In genomic region chr9:127267793-127268507, GRCh38 we compare ENCODE assay signal across 19 cellular contexts. TPM values are rescaled to one million over a fixed set of nuclear protein-coding genes. Genes with fewer than 3 reads are reported as not detected.
A peak's percentile ranks its signal among the peaks of the same experiment; 100 is the strongest.
DNase-seq lines count a peak whose midpoint lies in the region; ATAC-seq and TF ChIP-seq lines count a peak whose summit lies in the region.
"Had no signal": no experiment of that assay in that cellular context is flagged by ENCODE, and none has a peak within 500 bp of the region (broad histone marks: within the 10 kb centered on the region; RNA-seq: fewer than 3 reads in every experiment).

No MANE protein-coding gene starts in this region.

- no peaks in the 10 kb centered on the region for H3K4me1 Mint-ChIP-seq in activated T-cell treated with anti-CD3 and anti-CD28 coated beads, Interleukin-2, amount 50 U/mL, for 72 hours (ENCODE audit: low read depth)

- no peak overlapping the region; the same call in 1 of the 2 replicates for H2AFZ ChIP-seq in OCI-LY7 (ENCODE audit: low read length)

- intact Hi-C loops in left ventricle myocardium superior (cut with micrococcal nuclease) = no loop called here
- intact Hi-C loops in left cardiac atrium (cut with DNase I) = no loop called here
- intact Hi-C loops in OCI-LY7 (cut with micrococcal nuclease; ENCODE audit: unreplicated experiment) = no loop called here
- intact Hi-C loops in tibial artery (cut with DNase I; ENCODE audit: low total_unique reads) = no loop called here

- H3K4me1 ChIP-seq in OCI-LY7 (ENCODE audit: insufficient read depth, low read length, poor library complexity, severe bottlenecking) (peaks cover 17% of the 10 kb centered on the region), tibial artery (peaks cover 0 to 35% (median 21%) of the 10 kb centered on the region in 4 donors)
- H3K4me1 ChIP-seq: A549, BLaER1, left lung had no signal

- no peaks in the 10 kb centered on the region for H3K36me3 Mint-ChIP-seq in activated T-cell treated with anti-CD3 and anti-CD28 coated beads, Interleukin-2, amount 50 U/mL, for 72 hours (ENCODE audit: insufficient read depth in 2 of 2)

- H3K9me3 ChIP-seq in OCI-LY7 (ENCODE audit: low read length) (no peaks in the 10 kb centered on the region), tibial artery (no peaks in the 10 kb centered on the region)
- H3K9me3 ChIP-seq: A549, BLaER1, left lung had no signal

- no peak overlapping the region for H3K4me2 ChIP-seq in OCI-LY7 (ENCODE audit: low read length)
- H3K4me2 ChIP-seq: A549, BLaER1 had no signal

- H3K79me2 ChIP-seq in OCI-LY7 (ENCODE audit: insufficient read depth, low read depth, low read length) = no peaks in the 10 kb centered on the region

- H3K27me3 ChIP-seq in layer of hippocampus (ENCODE audit: control insufficient read depth, insufficient read depth, low read length) (no peaks in the 10 kb centered on the region), tibial artery (no peaks in the 10 kb centered on the region)
- H3K27me3 ChIP-seq: BLaER1, left lung had no signal

- H4K20me1 ChIP-seq in OCI-LY7 (ENCODE audit: insufficient read depth, low read length) = no peaks in the 10 kb centered on the region
- H4K20me1 ChIP-seq: BLaER1 had no signal

- POLR2A ChIA-PET in OCI-LY7 (lab: Charles Lee) = interaction anchor here (0.6 kb wide), 1 partner anchor 739 kb away, joined by 8 read pairs; no protein-coding TSS in a partner anchor

- TF ChIP-seq CTCF in OCI-LY7 (conservative IDR thresholded peaks at IDR 0.05; ENCODE audit: low read length) (no peak), tibial artery (IDR thresholded peaks at IDR 0.05) (no peak)

- H3K9me3 Mint-ChIP-seq in activated T-cell treated with anti-CD3 and anti-CD28 coated beads, Interleukin-2, amount 50 U/mL, for 72 hours = no peaks in the 10 kb centered on the region
- H3K9me3 Mint-ChIP-seq: effector memory CD8-positive, alpha-beta T cell; neural crest cell had no signal

- H3K27ac ChIP-seq in OCI-LY7 (ENCODE audit: low read depth, low read length, poor library complexity, severe bottlenecking) (no peak overlapping the region), layer of hippocampus (ENCODE audit: low read depth, low read length) (peak overlapping the region; percentile 62), tibial artery (peak overlapping the region; percentile 36 to 54)
- H3K27ac ChIP-seq: A549, BLaER1, left lung, RWPE1 had no signal

- no TSS peak for BruUV-seq in OCI-LY7 (replicated peaks; lab: Mats Ljungman, UMichigan)

- no peak overlapping the region for H3K27ac Mint-ChIP-seq in activated T-cell treated with anti-CD3 and anti-CD28 coated beads, Interleukin-2, amount 50 U/mL, for 72 hours
- H3K27ac Mint-ChIP-seq: activated naive CD8-positive, alpha-beta T cell had no signal

- H3K4me3 ChIP-seq in OCI-LY7 (ENCODE audit: low read depth, low read length, poor library complexity, severe bottlenecking) (no peak overlapping the region), tibial artery (no peak overlapping the region)
- H3K4me3 ChIP-seq: A549, BLaER1, left lung had no signal

- no peak overlapping the region for H3K4me3 Mint-ChIP-seq in activated T-cell treated with anti-CD3 and anti-CD28 coated beads, Interleukin-2, amount 50 U/mL, for 72 hours
- H3K4me3 Mint-ChIP-seq: activated naive CD8-positive, alpha-beta T cell; effector memory CD8-positive, alpha-beta T cell; neural crest cell had no signal

- H3K9me2 ChIP-seq in OCI-LY7 (ENCODE audit: insufficient read depth, low read length) = no peaks in the 10 kb centered on the region

- DNase-seq in left ventricle myocardium superior = no peak
- DNase-seq in left cardiac atrium = no peak
- peak; percentile 18 for DNase-seq in OCI-LY7 (ENCODE audit: low spot score)
- no peak for DNase-seq in tibial artery
- no peak for DNase-seq in putamen (ENCODE audit: low spot score)
- no peak for DNase-seq in activated T-cell treated with anti-CD3 and anti-CD28 coated beads, Interleukin-2, amount 50 U/mL, for 72 hours
- DNase-seq: Calu3; effector memory CD8-positive, alpha-beta T cell; left lung; NCI-H2107; NCI-H524; stimulated activated CD4-positive, alpha-beta T cell treated with anti-CD3 and anti-CD28 coated beads, Interleukin-12 subunit alpha, Interleukin-12 subunit beta, amount 100 ng/mL, for 4 hours had no signal

- CTCF ChIA-PET in OCI-LY7 (lab: Charles Lee; ENCODE audit: unreplicated experiment) = no interaction called here

- ATAC-seq in left ventricle myocardium superior (peak; percentile 9), left cardiac atrium (no peak), SK-N-SH treated with all-trans-retinoic acid at 6 μM for 48 hours (no peak)
- no peak for ATAC-seq in activated T-cell treated with anti-CD3 and anti-CD28 coated beads, Interleukin-2, amount 50 U/mL, for 72 hours (replicated peaks in 1 of 2)
- ATAC-seq: A549; effector memory CD8-positive, alpha-beta T cell; left lung had no signal

- H3K36me3 ChIP-seq in OCI-LY7 (ENCODE audit: insufficient read depth, low read length) (no peaks in the 10 kb centered on the region), tibial artery (no peaks in the 10 kb centered on the region)
- H3K36me3 ChIP-seq: BLaER1, left lung had no signal

- H3K27me3 Mint-ChIP-seq in activated T-cell treated with anti-CD3 and anti-CD28 coated beads, Interleukin-2, amount 50 U/mL, for 72 hours (ENCODE audit: low read depth) = peaks cover 21% of the 10 kb centered on the region
- H3K27me3 Mint-ChIP-seq: effector memory CD8-positive, alpha-beta T cell had no signal

TF ChIP-seq in SK-N-SH treated with all-trans-retinoic acid at 6 μM for 48 hours, 23 proteins besides CTCF, POLR2A, EP300 and RAD21:
- no peak for TF ChIP-seq RARB (CRISPR knock-in tag; IDR thresholded peaks at IDR 0.05)

RNA-seq across cellular contexts. Expression of gene GARNL3, which starts 3.4 kb away (rescaled TPM):
- 17.3 TPM for total RNA-seq in left ventricle myocardium superior
- total RNA-seq in left cardiac atrium = 10 to 100 TPM; 10.0 to 11.2 TPM
- 17.2 and 21.1 TPM in 2 replicates for total RNA-seq in OCI-LY7 (2014; rRNA removed; shearing (Covaris generic))
- total RNA-seq in OCI-LY7 (2022) = 16.1 and 23.2 TPM in 2 replicates
- total RNA-seq in activated T-cell treated with anti-CD3 and anti-CD28 coated beads, Interleukin-2, amount 50 U/mL, for 72 hours = 1 to 10 TPM; 2.2 to 4.7 TPM
